In genomic region chr15:90954712-90955671, GRCh38 we compare ENCODE assay signal across 1 cellular context.
TF ChIP-seq lines count a peak whose summit lies in the region.

A gene with protein sequence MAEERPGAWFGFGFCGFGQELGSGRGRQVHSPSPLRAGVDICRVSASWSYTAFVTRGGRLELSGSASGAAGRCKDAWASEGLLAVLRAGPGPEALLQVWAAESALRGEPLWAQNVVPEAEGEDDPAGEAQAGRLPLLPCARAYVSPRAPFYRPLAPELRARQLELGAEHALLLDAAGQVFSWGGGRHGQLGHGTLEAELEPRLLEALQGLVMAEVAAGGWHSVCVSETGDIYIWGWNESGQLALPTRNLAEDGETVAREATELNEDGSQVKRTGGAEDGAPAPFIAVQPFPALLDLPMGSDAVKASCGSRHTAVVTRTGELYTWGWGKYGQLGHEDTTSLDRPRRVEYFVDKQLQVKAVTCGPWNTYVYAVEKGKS (plus strand): TSS chr15:90954884. CDS start chr15:90956735, 1,851 bp downstream.

TF ChIP-seq in GM12878, 131 proteins besides CTCF, POLR2A, EP300 and RAD21 (continued from another document and continues in another):
- TF ChIP-seq E2F8 (IDR thresholded peaks at IDR 0.05; ENCODE audit: low read depth, partially characterized antibody) (no peak), MTA3 (IDR thresholded peaks at IDR 0.05; ENCODE audit: borderline replicate concordance, low read length) (no peak; the same call in 1 of the 2 replicates), ETV6 (conservative IDR thresholded peaks at IDR 0.05 in 1 of 2, IDR thresholded peaks at IDR 0.05 in 1 of 2; ENCODE audit: borderline replicate concordance in 1 of 2, low read depth in 1 of 2) (no peak), POU2F2 (IDR thresholded peaks at IDR 0.05; ENCODE audit: borderline replicate concordance, low read depth, low read length) (peak; percentile 59; the same call in 2 of the 3 replicates), FOS (IDR thresholded peaks at IDR 0.05; ENCODE audit: borderline replicate concordance, extremely low read depth, insufficient read length) (peak; percentile 11), NKRF (conservative IDR thresholded peaks at IDR 0.05) (peak; percentile 99), ATF3 (IDR thresholded peaks at IDR 0.05; ENCODE audit: borderline replicate concordance, extremely low read depth, low read depth, low read length) (peak; percentile 87), FOXK2 (IDR thresholded peaks at IDR 0.05) (no peak), SIX5 (IDR thresholded peaks at IDR 0.05; ENCODE audit: low read depth, low read length, severe bottlenecking) (no peak), SRF (IDR thresholded peaks at IDR 0.05; ENCODE audit: low read depth in 2 of 2, low read length in 2 of 2) (0 out of 4 replicates have a peak, but pooled peaks of 1 of the 2 experiments have one; percentile 10), RELA (IDR thresholded peaks at IDR 0.05; ENCODE audit: borderline replicate concordance, partially characterized antibody) (peak; percentile 67), CBX5 (IDR thresholded peaks at IDR 0.05; ENCODE audit: low read depth) (no peak), RBBP5 (conservative IDR thresholded peaks at IDR 0.05) (no peak), CHD4 (IDR thresholded peaks at IDR 0.05) (no peak), PRDM15 (CRISPR knock-in tag; IDR thresholded peaks at IDR 0.05) (0 out of 2 replicates have a peak, but pooled peaks have one; percentile 3), FOXM1 (IDR thresholded peaks at IDR 0.05; ENCODE audit: low read depth, low read length) (peak; percentile 94), NR2C2 (IDR thresholded peaks at IDR 0.05; ENCODE audit: borderline replicate concordance, control insufficient read depth, insufficient read length, low read depth) (no peak), KAT2A (conservative IDR thresholded peaks at IDR 0.05; ENCODE audit: control insufficient read depth, low read depth, low read length) (no peak), NRF1 (conservative IDR thresholded peaks at IDR 0.05; ENCODE audit: low read depth, low read length) (no peak), RFX5 (IDR thresholded peaks at IDR 0.05; ENCODE audit: low read depth, low read length) (no peak), MEF2B (IDR thresholded peaks at IDR 0.05; ENCODE audit: partially characterized antibody, poor library complexity, severe bottlenecking) (peak; percentile 24), RB1 (IDR thresholded peaks at IDR 0.05; ENCODE audit: borderline replicate concordance) (peak; percentile 94), KLF5 (IDR thresholded peaks at IDR 0.05; ENCODE audit: partially characterized antibody) (no peak), GATAD2B (conservative IDR thresholded peaks at IDR 0.05; ENCODE audit: low read depth) (peak; percentile 95), CREM (IDR thresholded peaks at IDR 0.05; ENCODE audit: low read depth) (peak; percentile 70), SREBF1 (IDR thresholded peaks at IDR 0.05; ENCODE audit: low read length) (no peak), TAF1 (IDR thresholded peaks at IDR 0.05; ENCODE audit: borderline replicate concordance, low read depth, low read length) (peak; percentile 68; the same call in 1 of the 2 replicates), POLR2AphosphoS5 (IDR thresholded peaks at IDR 0.05; ENCODE audit: low read length) (peak; percentile 93), SP1 (IDR thresholded peaks at IDR 0.05; ENCODE audit: low read depth, low read length) (peak; percentile 80), DPF2 (IDR thresholded peaks at IDR 0.05) (peak; percentile 87), PAX5 (IDR thresholded peaks at IDR 0.05; ENCODE audit: borderline replicate concordance, low read depth, low read length) (no peak), BCLAF1 (IDR thresholded peaks at IDR 0.05) (no peak), TCF7 (IDR thresholded peaks at IDR 0.05; ENCODE audit: borderline replicate concordance) (no peak), ZNF592 (IDR thresholded peaks at IDR 0.05) (no peak), ZNF274 (IDR thresholded peaks at IDR 0.05; ENCODE audit: insufficient read depth, insufficient read length) (no peak), SUZ12 (IDR thresholded peaks at IDR 0.05; ENCODE audit: unreplicated experiment) (no peak), HDAC2 (IDR thresholded peaks at IDR 0.05) (peak; percentile 93), NR2F1 (conservative IDR thresholded peaks at IDR 0.05) (peak; percentile 62), ZNF207 (IDR thresholded peaks at IDR 0.05; ENCODE audit: borderline replicate concordance) (peak; percentile 77), RUNX3 (IDR thresholded peaks at IDR 0.05; ENCODE audit: low read length) (peak; percentile 32)
- TF ChIP-seq, protein P1, sequence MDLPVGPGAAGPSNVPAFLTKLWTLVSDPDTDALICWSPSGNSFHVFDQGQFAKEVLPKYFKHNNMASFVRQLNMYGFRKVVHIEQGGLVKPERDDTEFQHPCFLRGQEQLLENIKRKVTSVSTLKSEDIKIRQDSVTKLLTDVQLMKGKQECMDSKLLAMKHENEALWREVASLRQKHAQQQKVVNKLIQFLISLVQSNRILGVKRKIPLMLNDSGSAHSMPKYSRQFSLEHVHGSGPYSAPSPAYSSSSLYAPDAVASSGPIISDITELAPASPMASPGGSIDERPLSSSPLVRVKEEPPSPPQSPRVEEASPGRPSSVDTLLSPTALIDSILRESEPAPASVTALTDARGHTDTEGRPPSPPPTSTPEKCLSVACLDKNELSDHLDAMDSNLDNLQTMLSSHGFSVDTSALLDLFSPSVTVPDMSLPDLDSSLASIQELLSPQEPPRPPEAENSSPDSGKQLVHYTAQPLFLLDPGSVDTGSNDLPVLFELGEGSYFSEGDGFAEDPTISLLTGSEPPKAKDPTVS (IDR thresholded peaks at IDR 0.05; ENCODE audit: low read depth, low read length), result no peak
- TF ChIP-seq, protein P2, sequence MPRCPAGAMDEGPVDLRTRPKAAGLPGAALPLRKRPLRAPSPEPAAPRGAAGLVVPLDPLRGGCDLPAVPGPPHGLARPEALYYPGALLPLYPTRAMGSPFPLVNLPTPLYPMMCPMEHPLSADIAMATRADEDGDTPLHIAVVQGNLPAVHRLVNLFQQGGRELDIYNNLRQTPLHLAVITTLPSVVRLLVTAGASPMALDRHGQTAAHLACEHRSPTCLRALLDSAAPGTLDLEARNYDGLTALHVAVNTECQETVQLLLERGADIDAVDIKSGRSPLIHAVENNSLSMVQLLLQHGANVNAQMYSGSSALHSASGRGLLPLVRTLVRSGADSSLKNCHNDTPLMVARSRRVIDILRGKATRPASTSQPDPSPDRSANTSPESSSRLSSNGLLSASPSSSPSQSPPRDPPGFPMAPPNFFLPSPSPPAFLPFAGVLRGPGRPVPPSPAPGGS (IDR thresholded peaks at IDR 0.05; ENCODE audit: borderline replicate concordance, insufficient read depth, low read depth, low read length, poor library complexity, severe bottlenecking), result peak; percentile 49
